Comparison of ENCODE assay signal across 8 cellular contexts in genomic region chr5:140176028-140176382, GRCh38. TPM values are rescaled to one million over a fixed set of nuclear protein-coding genes. Genes with fewer than 3 reads are reported as not detected.
DNase-seq lines count a peak whose midpoint lies in the region; ATAC-seq and TF ChIP-seq lines count a peak whose summit lies in the region.

No MANE protein-coding gene starts in this region.

- ATAC-seq in HG03460 (IDR thresholded peaks at IDR 0.05; ENCODE audit: unreplicated experiment) (no peak), HG03565 (IDR thresholded peaks at IDR 0.05; ENCODE audit: unreplicated experiment) (no peak)

- H3K9me3 ChIP-seq in sigmoid colon: no peaks in the 10 kb centered on the region

- peaks cover 0 to 35% (median 33%) of the 10 kb centered on the region in 4 donors for H3K4me1 ChIP-seq in sigmoid colon

- intact Hi-C loops in sigmoid colon (cut with DNase I): loop anchor here (5.0 kb wide), 2 partner anchors 66 to 171 kb away; partner anchors contain the start of gene HBEGF

- H3K27me3 ChIP-seq in sigmoid colon: no peaks in the 10 kb centered on the region

- 7 to 8% methylated on average over 4 of the region's 4 CpGs for WGBS in sigmoid colon, 2 donors

- H3K27ac ChIP-seq in sigmoid colon: peak overlapping the region; percentile 95 to 99 (median 98)

- no peaks in the 10 kb centered on the region for H3K36me3 ChIP-seq in sigmoid colon

- TF ChIP-seq POLR2A in sigmoid colon (IDR thresholded peaks at IDR 0.05): no peak

- peak; percentile 29 for DNase-seq in SW480 (ENCODE audit: low spot score)
- DNase-seq in fibroblast of pulmonary artery (ENCODE audit: low read depth): no peak
- no peak for DNase-seq in sigmoid colon
- no peak for DNase-seq in COR-L47 (lab: John Stamatoyannopoulos, UW)
- no peak for DNase-seq in OCI-M1 (lab: John Stamatoyannopoulos, UW)

- peak overlapping the region; percentile 96 for H3K4me3 ChIP-seq in GM12875 (ENCODE audit: low read depth, low read length)
- H3K4me3 ChIP-seq in fibroblast of pulmonary artery (replicated peaks; ENCODE audit: low read depth, low read length): peak overlapping the region; percentile 87
- peak overlapping the region; percentile 79 to 99 (median 94) for H3K4me3 ChIP-seq in sigmoid colon

- TF ChIP-seq EP300 in sigmoid colon (IDR thresholded peaks at IDR 0.05): no peak

- TF ChIP-seq CTCF in GM12875 (IDR thresholded peaks at IDR 0.05; ENCODE audit: borderline replicate concordance, insufficient read depth, low read depth, low read length): no peak
- TF ChIP-seq CTCF in fibroblast of pulmonary artery (IDR thresholded peaks at IDR 0.05; ENCODE audit: low read length, missing control alignments): no peak
- no peak for TF ChIP-seq CTCF in sigmoid colon (IDR thresholded peaks at IDR 0.05)

RNA-seq across cellular contexts. Expression of gene CYSTM1, which starts 1.0 kb away (rescaled TPM):
- total RNA-seq in sigmoid colon: 10 to 100 TPM; 23.8 to 51.7 (median 36.2) TPM
- 100 to 1,000 TPM; 207 to 597 (median 398) TPM for polyA plus RNA-seq in sigmoid colon

RNA-seq across cellular contexts. Expression of gene IGIP, which starts 50.3 kb away (rescaled TPM):
- 10 to 100 TPM; 24.7 to 35.2 (median 30.0) TPM for total RNA-seq in sigmoid colon
- 1 to 10 TPM; 3.5 to 6.0 (median 3.9) TPM for polyA plus RNA-seq in sigmoid colon
